In genomic region chr1:184635347-184636155, GRCh38 we compare ENCODE assay signal across 20 cellular contexts.
DNase-seq lines count a peak whose midpoint lies in the region; ATAC-seq and TF ChIP-seq lines count a peak whose summit lies in the region.
"Had no signal": no experiment of that assay in that cellular context is flagged by ENCODE, and none has a peak within 500 bp of the region (broad histone marks: within the 10 kb centered on the region; RNA-seq: fewer than 3 reads in every experiment).

No MANE protein-coding gene starts in this region.

- H3K27ac ChIP-seq in C4-2B (peak overlapping the region; percentile 92), epithelial cell of prostate (peak overlapping the region; percentile 29), layer of hippocampus (ENCODE audit: low read depth, low read length) (peak overlapping the region; percentile 33)

- DNase-seq in MG63 (peak; percentile 16), epithelial cell of prostate (ENCODE audit: low read depth, low spot score) (no peak), NCI-H2171 treated with DMSO at 0.1 percent for 48 hours (lab: John Stamatoyannopoulos, UW) (no peak), NCI-H82 (lab: John Stamatoyannopoulos, UW) (no peak)
- no peak for DNase-seq in stimulated activated CD4-positive, alpha-beta T cell treated with anti-CD3 and anti-CD28 coated beads, Interleukin-2, amount 100 ng/mL, for 48 hours
- DNase-seq: activated CD4-positive, alpha-beta T cell treated with anti-CD3 and anti-CD28 coated beads, Interleukin-2, amount 50 U/mL, for 4 hours; activated naive CD4-positive, alpha-beta T cell treated with Interleukin-2 at 50 U/mL for 16 hours; activated T-cell treated with anti-CD3 and anti-CD28 coated beads for 4 hours; CD8-positive, alpha-beta memory T cell; mucosa of descending colon; MV-4-11; NCI-H2081; occipital lobe; right lobe of liver; stimulated activated CD4-positive, alpha-beta T cell treated with anti-CD3 and anti-CD28 coated beads, Interleukin-2, amount 100 ng/mL, for 24 hours; SW 1271 had no signal

- H3K9me3 ChIP-seq in MG63 = no peaks in the 10 kb centered on the region; the same call in 1 of the 2 replicates
- H3K9me3 ChIP-seq: heart right ventricle, mucosa of descending colon, right lobe of liver had no signal

- ATAC-seq in GM21390 (IDR thresholded peaks at IDR 0.05; ENCODE audit: unreplicated experiment) = no peak
- ATAC-seq: mucosa of descending colon had no signal

- TF ChIP-seq CTCF in C4-2B (conservative IDR thresholded peaks at IDR 0.05) = no peak

- H3K27me3 ChIP-seq in MG63 (0 out of 2 replicates have a peak, but pooled peaks cover 2% of the 10 kb centered on the region), layer of hippocampus (ENCODE audit: control insufficient read depth, insufficient read depth, low read length) (no peaks in the 10 kb centered on the region)
- H3K27me3 ChIP-seq: heart right ventricle, right lobe of liver had no signal

- no peak overlapping the region for H3K4me3 ChIP-seq in MG63
- H3K4me3 ChIP-seq: heart right ventricle, mucosa of descending colon, right lobe of liver had no signal

- H3K36me3 ChIP-seq in MG63 = no peaks in the 10 kb centered on the region
- H3K36me3 ChIP-seq: heart right ventricle, right lobe of liver had no signal

Comparison
In these comparisons a context has a peak if more than half of its experiments do, and no peak if none do; other contexts are left out.
1. H3K27ac ChIP-seq: peak in every context shown above with its lines; median percentile 92 in C4-2B; 33 in layer of hippocampus; 29 in epithelial cell of prostate.